ENCODE assay signal across 9 cellular contexts in the genomic region with DNA sequence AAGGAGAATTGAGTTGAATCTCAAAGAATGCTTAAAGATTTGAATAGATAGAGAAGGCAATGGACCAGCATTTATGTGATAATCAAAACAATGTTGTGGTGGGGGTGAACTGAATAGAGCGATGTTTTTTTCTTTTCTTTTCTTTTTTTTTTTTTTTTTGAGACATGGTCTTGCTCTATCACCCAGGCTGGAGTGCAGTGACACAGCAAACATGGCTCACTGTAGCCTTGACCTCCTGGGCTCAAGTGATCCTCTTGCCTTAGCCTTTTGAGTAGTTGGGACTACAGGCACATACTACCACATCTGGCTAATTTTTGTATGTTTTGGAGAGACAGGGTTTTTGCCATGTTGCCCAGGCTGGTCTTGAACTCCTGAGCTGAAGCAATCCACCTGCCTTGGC. TPM values are rescaled to one million over a fixed set of nuclear protein-coding genes. Genes with fewer than 3 reads are reported as not detected.
DNase-seq lines count a peak whose midpoint lies in the region; ATAC-seq and TF ChIP-seq lines count a peak whose summit lies in the region.
"Not testable (repeated sequence)": the region's sequence is repeated elsewhere in the genome, so short reads cannot be mapped to it uniquely, and the experiment has no call there.
"Had no signal": no experiment of that assay in that cellular context is flagged by ENCODE, and none has a peak within 500 bp of the region (broad histone marks: within the 10 kb centered on the region; RNA-seq: fewer than 3 reads in every experiment).

No MANE protein-coding gene starts in this region.

- peaks cover 63% of the 10 kb centered on the region for H3F3A ChIP-seq in PC-9 (ENCODE audit: insufficient read depth, low read depth)

- ATAC-seq in lower lobe of right lung; gastrocnemius medialis; upper lobe of left lung (ENCODE audit: low FRiP score in 2 of 2): not testable (repeated sequence)

- peaks cover 49% of the 10 kb centered on the region for H3K79me2 ChIP-seq in PC-9 (ENCODE audit: low read depth)
- not testable (repeated sequence) for H3K79me2 ChIP-seq in mammary epithelial cell (ENCODE audit: insufficient read depth, low read length)

- H3K9ac ChIP-seq in mammary epithelial cell (ENCODE audit: insufficient read depth, low read length) = peak overlapping the region; percentile 71

- intact Hi-C loops in Calu3 (cut with micrococcal nuclease; ENCODE audit: unreplicated experiment) (loop anchor here (5.0 kb wide), 1 partner anchor 40 kb away; no protein-coding TSS in a partner anchor), PC-9 (cut with micrococcal nuclease; ENCODE audit: unreplicated experiment) (loop anchor here (5.0 to 10.0 kb wide), 2 partner anchors 287 to 1805 kb away; a partner anchor contains a TSS)
- intact Hi-C loops in mammary epithelial cell (cut with micrococcal nuclease); lower lobe of right lung (cut with DNase I); gastrocnemius medialis (cut with DNase I; ENCODE audit: low total_unique reads): not testable (repeated sequence)

- TF ChIP-seq EP300 in upper lobe of left lung (IDR thresholded peaks at IDR 0.05) = not testable (repeated sequence)

- H3K36me3 Mint-ChIP-seq in Calu3 (ENCODE audit: insufficient read depth, unreplicated experiment) = peaks cover 67% of the 10 kb centered on the region

- H3K9me3 Mint-ChIP-seq in Calu3 (ENCODE audit: low read depth, unreplicated experiment) = not testable (repeated sequence)

- not testable (repeated sequence) for BruUV-seq in Calu3 (replicated peaks; lab: Mats Ljungman, UMichigan); PC-9 (replicated peaks; lab: Mats Ljungman, UMichigan); mammary epithelial cell (replicated peaks; lab: Mats Ljungman, UMichigan)

- not testable (repeated sequence) for DNase-seq in Calu3; PC-9; mammary epithelial cell; fibroblast of villous mesenchyme (ENCODE audit: low read depth); lower lobe of right lung; gastrocnemius medialis; upper lobe of left lung

- peak overlapping the region; percentile 87 for H3K27ac ChIP-seq in PC-9
- peak overlapping the region; percentile 97 for H3K27ac ChIP-seq in mammary epithelial cell (ENCODE audit: insufficient read depth, low read depth, low read length)
- peak overlapping the region; percentile 77 for H3K27ac ChIP-seq in lower lobe of right lung
- peak overlapping the region; percentile 16 to 70 (median 61) for H3K27ac ChIP-seq in gastrocnemius medialis
- H3K27ac ChIP-seq in upper lobe of left lung = peak overlapping the region; percentile 72 to 77 (median 74)

- TF ChIP-seq CTCF in Calu3 (IDR thresholded peaks at IDR 0.05; ENCODE audit: unreplicated experiment); PC-9 (conservative IDR thresholded peaks at IDR 0.05); mammary epithelial cell (conservative IDR thresholded peaks at IDR 0.05 in 1 of 2, IDR thresholded peaks at IDR 0.05 in 1 of 2; ENCODE audit: extremely low read depth in 1 of 2, insufficient read depth in 1 of 2, low read depth in 1 of 2, low read length in 2 of 2); fibroblast of villous mesenchyme (IDR thresholded peaks at IDR 0.05; ENCODE audit: insufficient read depth, low read depth, low read length); lower lobe of right lung (IDR thresholded peaks at IDR 0.05); gastrocnemius medialis (IDR thresholded peaks at IDR 0.05 in 4 of 5, conservative IDR thresholded peaks at IDR 0.05 in 1 of 5); upper lobe of left lung (IDR thresholded peaks at IDR 0.05): not testable (repeated sequence)

- in situ Hi-C loops in mammary epithelial cell (cut with MboI; ENCODE audit: low sequenced_read_pairs in 2 of 2) = loop anchor here in 1 of 2 donors (10.0 kb wide), 1 partner anchor 47 kb away; no protein-coding TSS in a partner anchor
- in situ Hi-C loops in gastrocnemius medialis (cut with MboI; ENCODE audit: low sequenced_read_pairs in 4 of 4) = not testable (repeated sequence)

- H3K4me2 ChIP-seq in PC-9 (peak overlapping the region; percentile 86), mammary epithelial cell (ENCODE audit: insufficient read depth, low read depth, low read length) (peak overlapping the region; percentile 79)

- H3K4me3 ChIP-seq in PC-9 (peak overlapping the region; percentile 68), fibroblast of villous mesenchyme (ENCODE audit: low read depth, low read length) (peak overlapping the region; percentile 53), upper lobe of left lung (peak overlapping the region in 2 of 4 donors; percentile 40 to 45)
- not testable (repeated sequence) for H3K4me3 ChIP-seq in mammary epithelial cell (replicated peaks in 1 of 3; ENCODE audit: insufficient read depth in 1 of 3, low read depth in 2 of 3, low read length in 3 of 3); lower lobe of right lung; gastrocnemius medialis

- H4K20me1 ChIP-seq in PC-9 (ENCODE audit: insufficient read depth); mammary epithelial cell (ENCODE audit: insufficient read depth, low read length): not testable (repeated sequence)

- not testable (repeated sequence) for H2AFZ ChIP-seq in PC-9
- peak overlapping the region; percentile 56 for H2AFZ ChIP-seq in mammary epithelial cell (ENCODE audit: low read depth, low read length)

- dilution Hi-C loops in mammary epithelial cell (cut with HindIII; ENCODE audit: low sequenced_read_pairs) = not testable (repeated sequence)

- H3K4me1 ChIP-seq in PC-9 (replicated peaks; ENCODE audit: insufficient read depth) = peaks cover 92% of the 10 kb centered on the region
- H3K4me1 ChIP-seq in mammary epithelial cell (ENCODE audit: insufficient read depth, low read length) = peaks cover 62% of the 10 kb centered on the region
- H3K4me1 ChIP-seq in lower lobe of right lung = peaks cover 39% of the 10 kb centered on the region
- peaks cover 44 to 45% of the 10 kb centered on the region in 2 donors for H3K4me1 ChIP-seq in gastrocnemius medialis
- H3K4me1 ChIP-seq in upper lobe of left lung = peaks cover 4 to 31% (median 8%) of the 10 kb centered on the region in 4 donors

- H3K9me2 ChIP-seq in PC-9 (ENCODE audit: insufficient read depth) = not testable (repeated sequence)

- peaks cover 21% of the 10 kb centered on the region; the same call in 1 of the 2 replicates for H3K36me3 ChIP-seq in PC-9 (ENCODE audit: low read depth)
- H3K36me3 ChIP-seq in mammary epithelial cell (ENCODE audit: insufficient read depth, low read length); lower lobe of right lung; gastrocnemius medialis; upper lobe of left lung: not testable (repeated sequence)

- H3K9me3 ChIP-seq in PC-9 (ENCODE audit: insufficient read depth, low read depth); mammary epithelial cell (replicated peaks; ENCODE audit: insufficient read depth, low read length); lower lobe of right lung; gastrocnemius medialis; upper lobe of left lung: not testable (repeated sequence)

- H3K4me1 Mint-ChIP-seq in Calu3 (ENCODE audit: low read depth, unreplicated experiment) = peaks cover 52% of the 10 kb centered on the region

- POLR2A ChIA-PET in PC-9 (lab: Charles Lee; ENCODE audit: unreplicated experiment) = not testable (repeated sequence)

- H3K27me3 Mint-ChIP-seq in Calu3 (ENCODE audit: unreplicated experiment) = not testable (repeated sequence)

- CTCF ChIA-PET in Calu3 (lab: Charles Lee) = interaction anchor here (0.7 to 2.1 kb wide), 3 partner anchors 11 to 139 kb away, joined by 3 to 7 read pairs (median 4); a partner anchor contains a TSS
- CTCF ChIA-PET in PC-9 (lab: Charles Lee); mammary epithelial cell (lab: Charles Lee; ENCODE audit: low non-redundant PET): not testable (repeated sequence)

- 100% methylated on average over 1 of the region's 1 CpG for WGBS in mammary epithelial cell (ENCODE audit: low coverage, missing lambda C conversion rate)
- 89 to 97% methylated on average over 1 of the region's 1 CpG for WGBS in upper lobe of left lung, 2 donors

- TF ChIP-seq POLR2A in gastrocnemius medialis (IDR thresholded peaks at IDR 0.05); upper lobe of left lung (IDR thresholded peaks at IDR 0.05): not testable (repeated sequence)

- not testable (repeated sequence) for H3K27me3 ChIP-seq in PC-9 (ENCODE audit: insufficient read depth, low read depth); mammary epithelial cell (ENCODE audit: insufficient read depth, low read length); lower lobe of right lung (ENCODE audit: low read depth); gastrocnemius medialis; upper lobe of left lung

- peak overlapping the region; percentile 82 for H3K27ac Mint-ChIP-seq in Calu3 (ENCODE audit: unreplicated experiment)

- peak overlapping the region; percentile 75 for H3K4me3 Mint-ChIP-seq in Calu3 (ENCODE audit: low read depth, unreplicated experiment)

RNA-seq across cellular contexts. Expression of a gene that starts 1.7 kb away (rescaled TPM):
- total RNA-seq in Calu3 (2022) (111 and 121 TPM in 2 replicates), PC-9 (2021) (42.8 and 59.1 TPM in 2 replicates), mammary epithelial cell (1 to 10 TPM; 1.3 to 2.2 TPM), fibroblast of villous mesenchyme (1.6 and 2.2 TPM in 2 replicates), lower lobe of right lung (48.7 TPM), gastrocnemius medialis (10 to 100 TPM in 1 of 4 donors, 1 to 10 TPM in 2, under 1 TPM in 1; 0.58 to 11.7 (median 6.8) TPM), upper lobe of left lung (10 to 100 TPM; 37.1 to 75.4 (median 46.8) TPM)
- 5.1 TPM for polyA plus RNA-seq in mammary epithelial cell
- polyA minus RNA-seq in mammary epithelial cell = 13.1 TPM

RNA-seq across cellular contexts. Expression of a gene that starts 5.0 kb away (rescaled TPM):
- total RNA-seq in Calu3 (2022) (not detected in 2 replicates), PC-9 (2021) (not detected in 2 replicates), mammary epithelial cell (under 1 TPM in 1 of 2 donors, not detected in 1; 0.50 TPM), fibroblast of villous mesenchyme (0.32 TPM in 1 of 2 replicates, not detected in the other), lower lobe of right lung (not detected), gastrocnemius medialis (1 to 10 TPM in 1 of 4 donors, under 1 TPM in 2, not detected in 1; 0.62 to 2.1 (median 0.68) TPM), upper lobe of left lung (under 1 TPM in 2 of 6 donors, not detected in 4; 0.37 to 0.89 TPM)
- not detected for polyA plus RNA-seq in mammary epithelial cell
- polyA minus RNA-seq in mammary epithelial cell = not detected
- total RNA-seq: H1 had no signal
- polyA plus RNA-seq: CD14-positive monocyte, H1 had no signal

RNA-seq across cellular contexts. Expression of a gene that starts 13.1 kb away (rescaled TPM):
- total RNA-seq in Calu3 (2022) = 13.8 and 15.0 TPM in 2 replicates
- total RNA-seq in PC-9 (2021) = 3.0 and 3.3 TPM in 2 replicates
- total RNA-seq in mammary epithelial cell = 1 to 10 TPM; 3.8 to 4.9 TPM
- 1.5 TPM for polyA plus RNA-seq in mammary epithelial cell
- 10.7 TPM for polyA minus RNA-seq in mammary epithelial cell
- 0.97 and 3.0 TPM in 2 replicates for total RNA-seq in fibroblast of villous mesenchyme
- 8.9 TPM for total RNA-seq in lower lobe of right lung
- 1 to 10 TPM; 2.9 to 5.8 (median 4.2) TPM for total RNA-seq in gastrocnemius medialis
- 10 to 100 TPM in 2 of 6 donors, 1 to 10 TPM in 4; 2.1 to 18.2 (median 8.4) TPM for total RNA-seq in upper lobe of left lung
